ENCODE assay signal across 1 cellular context in genomic region chr12:53268009-53268636, GRCh38.
TF ChIP-seq lines count a peak whose summit lies in the region.

Gene ESPL1, plus strand, starts transcription at chr12:53268299. Its CDS starts 468 bp downstream, at chr12:53268767.

TF ChIP-seq in HepG2, 621 proteins besides CTCF, POLR2A, EP300 and RAD21 (continued from another document and continues in another):
- TF ChIP-seq, protein P1, sequence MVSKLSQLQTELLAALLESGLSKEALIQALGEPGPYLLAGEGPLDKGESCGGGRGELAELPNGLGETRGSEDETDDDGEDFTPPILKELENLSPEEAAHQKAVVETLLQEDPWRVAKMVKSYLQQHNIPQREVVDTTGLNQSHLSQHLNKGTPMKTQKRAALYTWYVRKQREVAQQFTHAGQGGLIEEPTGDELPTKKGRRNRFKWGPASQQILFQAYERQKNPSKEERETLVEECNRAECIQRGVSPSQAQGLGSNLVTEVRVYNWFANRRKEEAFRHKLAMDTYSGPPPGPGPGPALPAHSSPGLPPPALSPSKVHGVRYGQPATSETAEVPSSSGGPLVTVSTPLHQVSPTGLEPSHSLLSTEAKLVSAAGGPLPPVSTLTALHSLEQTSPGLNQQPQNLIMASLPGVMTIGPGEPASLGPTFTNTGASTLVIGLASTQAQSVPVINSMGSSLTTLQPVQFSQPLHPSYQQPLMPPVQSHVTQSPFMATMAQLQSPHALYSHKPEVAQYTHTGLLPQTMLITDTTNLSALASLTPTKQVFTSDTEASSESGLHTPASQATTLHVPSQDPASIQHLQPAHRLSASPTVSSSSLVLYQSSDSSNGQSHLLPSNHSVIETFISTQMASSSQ (IDR thresholded peaks at IDR 0.05; ENCODE audit: low read depth): no peak
- TF ChIP-seq, protein P1 (CRISPR knock-in tag; IDR thresholded peaks at IDR 0.05; ENCODE audit: borderline replicate concordance): peak; percentile 31; the same call in 1 of the 2 replicates
- 0 out of 2 replicates have a peak, but pooled peaks have one; percentile 10 for TF ChIP-seq ZMYM3 (CRISPR knock-in tag; IDR thresholded peaks at IDR 0.05)
- 0 out of 2 replicates have a peak, but pooled peaks have one; percentile 59 for TF ChIP-seq AFF4 (CRISPR knock-in tag; IDR thresholded peaks at IDR 0.05)
- TF ChIP-seq RXRB (CRISPR knock-in tag; IDR thresholded peaks at IDR 0.05; ENCODE audit: borderline replicate concordance): peak; percentile 45; the same call in 1 of the 2 replicates
- no peak for TF ChIP-seq ZFP36 (IDR thresholded peaks at IDR 0.05; ENCODE audit: borderline replicate concordance, low read depth, low read length, partially characterized antibody)
- TF ChIP-seq SOX5 (CRISPR knock-in tag; IDR thresholded peaks at IDR 0.05; ENCODE audit: borderline replicate concordance): 0 out of 2 replicates have a peak, but pooled peaks have one; percentile 18
- TF ChIP-seq ZNF501 (CRISPR knock-in tag; IDR thresholded peaks at IDR 0.05): peak; percentile 94
- 0 out of 2 replicates have a peak, but pooled peaks have one; percentile 33 for TF ChIP-seq ZBTB25 (CRISPR knock-in tag; IDR thresholded peaks at IDR 0.05)
- 0 out of 2 replicates have a peak, but pooled peaks have one; percentile 61 for TF ChIP-seq ZNF607 (CRISPR knock-in tag; IDR thresholded peaks at IDR 0.05; ENCODE audit: borderline replicate concordance)
- no peak for TF ChIP-seq ZXDC (CRISPR knock-in tag; IDR thresholded peaks at IDR 0.05)
- TF ChIP-seq ZHX1 (CRISPR knock-in tag; IDR thresholded peaks at IDR 0.05; ENCODE audit: low read depth): 0 out of 2 replicates have a peak, but pooled peaks have one; percentile 52
- TF ChIP-seq RXRA (CRISPR knock-in tag; IDR thresholded peaks at IDR 0.05): peak; percentile 62
- peak in 1 of 2 experiments; percentile 50; a peak in 1 of 4 replicates for TF ChIP-seq KLF16 (CRISPR knock-in tag; IDR thresholded peaks at IDR 0.05)
- TF ChIP-seq TOPORS (CRISPR knock-in tag; IDR thresholded peaks at IDR 0.05): peak; percentile 65; the same call in 1 of the 2 replicates
- peak; percentile 68; the same call in 1 of the 2 replicates for TF ChIP-seq ZNF724P (CRISPR knock-in tag; IDR thresholded peaks at IDR 0.05; ENCODE audit: borderline replicate concordance)
- TF ChIP-seq KDM3A (CRISPR knock-in tag; IDR thresholded peaks at IDR 0.05; ENCODE audit: low read depth): peak; percentile 83
- TF ChIP-seq SIN3B (IDR thresholded peaks at IDR 0.05; ENCODE audit: low read length): peak; percentile 87
- TF ChIP-seq ZNF704 (CRISPR knock-in tag; IDR thresholded peaks at IDR 0.05; ENCODE audit: borderline replicate concordance): no peak
- peak; percentile 61 for TF ChIP-seq FOXO1 (CRISPR knock-in tag; IDR thresholded peaks at IDR 0.05)
- TF ChIP-seq ZMAT5 (CRISPR knock-in tag; IDR thresholded peaks at IDR 0.05; ENCODE audit: borderline replicate concordance, low read depth): no peak
- TF ChIP-seq E2F5 (CRISPR knock-in tag; conservative IDR thresholded peaks at IDR 0.05): peak; percentile 93
- TF ChIP-seq ZNF431 (CRISPR knock-in tag; IDR thresholded peaks at IDR 0.05; ENCODE audit: borderline replicate concordance, low read depth): no peak
- peak; percentile 44; the same call in 1 of the 2 replicates for TF ChIP-seq ETV5 (CRISPR knock-in tag; IDR thresholded peaks at IDR 0.05; ENCODE audit: borderline replicate concordance)
- TF ChIP-seq ZNF230 (CRISPR knock-in tag; IDR thresholded peaks at IDR 0.05): peak; percentile 57; the same call in 1 of the 2 replicates
- peak; percentile 81 for TF ChIP-seq SUZ12 (IDR thresholded peaks at IDR 0.05; ENCODE audit: low read depth, low read length)
- peak; percentile 56; the same call in 1 of the 2 replicates for TF ChIP-seq SP4 (CRISPR knock-in tag; IDR thresholded peaks at IDR 0.05)
- no peak for TF ChIP-seq TOE1 (CRISPR knock-in tag; IDR thresholded peaks at IDR 0.05)
- 0 out of 2 replicates have a peak, but pooled peaks have one; percentile 61 for TF ChIP-seq ARID2 (CRISPR knock-in tag; IDR thresholded peaks at IDR 0.05; ENCODE audit: borderline replicate concordance)
- TF ChIP-seq ZFP82 (CRISPR knock-in tag; IDR thresholded peaks at IDR 0.05; ENCODE audit: borderline replicate concordance): no peak
- TF ChIP-seq, protein P2, sequence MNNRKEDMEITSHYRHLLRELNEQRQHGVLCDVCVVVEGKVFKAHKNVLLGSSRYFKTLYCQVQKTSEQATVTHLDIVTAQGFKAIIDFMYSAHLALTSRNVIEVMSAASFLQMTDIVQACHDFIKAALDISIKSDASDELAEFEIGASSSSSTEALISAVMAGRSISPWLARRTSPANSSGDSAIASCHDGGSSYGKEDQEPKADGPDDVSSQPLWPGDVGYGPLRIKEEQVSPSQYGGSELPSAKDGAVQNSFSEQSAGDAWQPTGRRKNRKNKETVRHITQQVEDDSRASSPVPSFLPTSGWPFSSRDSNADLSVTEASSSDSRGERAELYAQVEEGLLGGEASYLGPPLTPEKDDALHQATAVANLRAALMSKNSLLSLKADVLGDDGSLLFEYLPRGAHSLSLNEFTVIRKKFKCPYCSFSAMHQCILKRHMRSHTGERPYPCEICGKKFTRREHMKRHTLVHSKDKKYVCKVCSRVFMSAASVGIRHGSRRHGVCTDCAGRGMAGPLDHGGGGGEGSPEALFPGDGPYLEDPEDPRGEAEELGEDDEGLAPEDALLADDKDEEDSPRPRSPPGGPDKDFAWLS (CRISPR knock-in tag; IDR thresholded peaks at IDR 0.05; ENCODE audit: borderline replicate concordance): no peak
- no peak for TF ChIP-seq MEIS2 (CRISPR knock-in tag; IDR thresholded peaks at IDR 0.05)
- 0 out of 2 replicates have a peak, but pooled peaks have one; percentile 16 for TF ChIP-seq SALL2 (CRISPR knock-in tag; IDR thresholded peaks at IDR 0.05)
- peak; percentile 71; the same call in 1 of the 2 replicates for TF ChIP-seq YEATS2 (CRISPR knock-in tag; IDR thresholded peaks at IDR 0.05; ENCODE audit: borderline replicate concordance)
- 0 out of 2 replicates have a peak, but pooled peaks have one; percentile 28 for TF ChIP-seq ZBTB20 (CRISPR knock-in tag; IDR thresholded peaks at IDR 0.05; ENCODE audit: borderline replicate concordance, low read depth)
- peak; percentile 100 for TF ChIP-seq THAP11 (CRISPR knock-in tag; IDR thresholded peaks at IDR 0.05)
- TF ChIP-seq ASH2L (IDR thresholded peaks at IDR 0.05; ENCODE audit: insufficient read length, low read depth, low read length): peak; percentile 55
- peak; percentile 94 for TF ChIP-seq ZBTB7B (CRISPR knock-in tag; IDR thresholded peaks at IDR 0.05)
- no peak for TF ChIP-seq ZNF567 (CRISPR knock-in tag; IDR thresholded peaks at IDR 0.05; ENCODE audit: borderline replicate concordance)
- TF ChIP-seq HCFC1 (IDR thresholded peaks at IDR 0.05; ENCODE audit: low read depth, low read length): peak; percentile 89
- peak; percentile 62; the same call in 1 of the 2 replicates for TF ChIP-seq NR2C2 (CRISPR knock-in tag; IDR thresholded peaks at IDR 0.05; ENCODE audit: borderline replicate concordance)
- TF ChIP-seq ZNF775 (CRISPR knock-in tag; IDR thresholded peaks at IDR 0.05; ENCODE audit: borderline replicate concordance): 0 out of 2 replicates have a peak, but pooled peaks have one; percentile 26
